In genomic region chr10:26334932-26335573, GRCh38 we compare ENCODE assay signal across 8 cellular contexts.
DNase-seq lines count a peak whose midpoint lies in the region; TF ChIP-seq lines count a peak whose summit lies in the region.

No MANE protein-coding gene starts in this region.

- H3K9me2 ChIP-seq in Karpas-422 (replicated peaks; ENCODE audit: insufficient read depth, low read length), result no peaks in the 10 kb centered on the region

- H3K36me3 Mint-ChIP-seq in activated naive CD4-positive, alpha-beta T cell treated with anti-CD3 and anti-CD28 coated beads for 36 hours (ENCODE audit: low read depth), result no peaks in the 10 kb centered on the region

- H3K9ac ChIP-seq in Karpas-422 (ENCODE audit: low read length), result peak overlapping the region; percentile 61

- H3K27ac Mint-ChIP-seq in activated naive CD4-positive, alpha-beta T cell treated with anti-CD3 and anti-CD28 coated beads for 36 hours, result peak overlapping the region; percentile 48

- H3K27me3 Mint-ChIP-seq in activated naive CD4-positive, alpha-beta T cell treated with anti-CD3 and anti-CD28 coated beads for 36 hours (ENCODE audit: low read depth), result no peaks in the 10 kb centered on the region

- H2AFZ ChIP-seq in Karpas-422 (ENCODE audit: low read length), result peak overlapping the region; percentile 98

- H4K20me1 ChIP-seq in Karpas-422 (ENCODE audit: insufficient read depth, low read depth, low read length), result no peaks in the 10 kb centered on the region

- peak overlapping the region; percentile 71 for H3K4me3 Mint-ChIP-seq in activated naive CD4-positive, alpha-beta T cell treated with anti-CD3 and anti-CD28 coated beads for 36 hours

- peak overlapping the region; percentile 49; the same call in 1 of the 2 replicates for H3K4me3 ChIP-seq in GM08714 (ENCODE audit: low read length)
- peak overlapping the region; percentile 65 for H3K4me3 ChIP-seq in Karpas-422 (ENCODE audit: low read length)
- H3K4me3 ChIP-seq in retinal pigment epithelial cell (ENCODE audit: low read length), result no peak overlapping the region

- H3K27ac ChIP-seq in Karpas-422 (ENCODE audit: low read length), result 0 out of 2 replicates have a peak overlapping the region, but pooled peaks have one; percentile 0

- no peaks in the 10 kb centered on the region for H3K27me3 ChIP-seq in Karpas-422 (ENCODE audit: low read length)

- DNase-seq in GOT3 (lab: John Stamatoyannopoulos, UW) (peak; percentile 29), Karpas-422 (peak; percentile 93), SK-N-DZ (ENCODE audit: low spot score) (peak; percentile 63), cardiac septum (ENCODE audit: low spot score) (peak; percentile 77), retinal pigment epithelial cell (ENCODE audit: low read depth) (no peak), middle frontal gyrus (ENCODE audit: extremely low spot score, low spot score) (no peak)
- DNase-seq in activated naive CD4-positive, alpha-beta T cell treated with anti-CD3 and anti-CD28 coated beads for 36 hours, result peak; percentile 76

- peak overlapping the region; percentile 77 for H3K4me2 ChIP-seq in Karpas-422 (ENCODE audit: low read depth, low read length, poor library complexity, severe bottlenecking)

- CTCF ChIA-PET in activated naive CD4-positive, alpha-beta T cell treated with anti-CD3 and anti-CD28 coated beads for 36 hours (lab: Charles Lee), result interaction anchor here (0.6 to 7.9 kb wide), 25 partner anchors 28 to 547 kb away, joined by 3 to 77 read pairs (median 4); no protein-coding TSS in a partner anchor

- H3K9me3 ChIP-seq in Karpas-422 (ENCODE audit: low read length), result peaks cover 5% of the 10 kb centered on the region; the same call in 1 of the 2 replicates

- H3K9me3 Mint-ChIP-seq in activated naive CD4-positive, alpha-beta T cell treated with anti-CD3 and anti-CD28 coated beads for 36 hours, result peaks cover 4% of the 10 kb centered on the region

- intact Hi-C loops in activated naive CD4-positive, alpha-beta T cell treated with anti-CD3 and anti-CD28 coated beads for 36 hours (cut with micrococcal nuclease), result loop anchor here (1.0 to 2.0 kb wide), 7 partner anchors 104 to 547 kb away; partner anchors contain the start of genes APBB1IP and PDSS1
- intact Hi-C loops in cardiac septum (cut with DNase I), result loop anchor here (5.0 kb wide), 1 partner anchor 222 kb away; no protein-coding TSS in a partner anchor

- H3K4me1 Mint-ChIP-seq in activated naive CD4-positive, alpha-beta T cell treated with anti-CD3 and anti-CD28 coated beads for 36 hours (ENCODE audit: low read depth), result peaks cover 8% of the 10 kb centered on the region

- no peaks in the 10 kb centered on the region for H3K79me2 ChIP-seq in Karpas-422 (ENCODE audit: low read length)

- TF ChIP-seq CTCF in retinal pigment epithelial cell (conservative IDR thresholded peaks at IDR 0.05; ENCODE audit: low read depth, low read length), result peak; percentile 78

- no peaks in the 10 kb centered on the region for H3K36me3 ChIP-seq in Karpas-422 (ENCODE audit: insufficient read depth, low read length)

- peaks cover 11% of the 10 kb centered on the region for H3K4me1 ChIP-seq in Karpas-422 (ENCODE audit: low read length)

Comparison
In these comparisons a context has a peak if more than half of its experiments do, and no peak if none do; other contexts are left out.
1. DNase-seq: peak in GOT3 (single experiment), Karpas-422 (single experiment), SK-N-DZ (single experiment), activated naive CD4-positive, alpha-beta T cell treated with anti-CD3 and anti-CD28 coated beads for 36 hours (single experiment) and cardiac septum (single experiment); none in retinal pigment epithelial cell (single experiment) and middle frontal gyrus (single experiment).